In the genomic region with DNA sequence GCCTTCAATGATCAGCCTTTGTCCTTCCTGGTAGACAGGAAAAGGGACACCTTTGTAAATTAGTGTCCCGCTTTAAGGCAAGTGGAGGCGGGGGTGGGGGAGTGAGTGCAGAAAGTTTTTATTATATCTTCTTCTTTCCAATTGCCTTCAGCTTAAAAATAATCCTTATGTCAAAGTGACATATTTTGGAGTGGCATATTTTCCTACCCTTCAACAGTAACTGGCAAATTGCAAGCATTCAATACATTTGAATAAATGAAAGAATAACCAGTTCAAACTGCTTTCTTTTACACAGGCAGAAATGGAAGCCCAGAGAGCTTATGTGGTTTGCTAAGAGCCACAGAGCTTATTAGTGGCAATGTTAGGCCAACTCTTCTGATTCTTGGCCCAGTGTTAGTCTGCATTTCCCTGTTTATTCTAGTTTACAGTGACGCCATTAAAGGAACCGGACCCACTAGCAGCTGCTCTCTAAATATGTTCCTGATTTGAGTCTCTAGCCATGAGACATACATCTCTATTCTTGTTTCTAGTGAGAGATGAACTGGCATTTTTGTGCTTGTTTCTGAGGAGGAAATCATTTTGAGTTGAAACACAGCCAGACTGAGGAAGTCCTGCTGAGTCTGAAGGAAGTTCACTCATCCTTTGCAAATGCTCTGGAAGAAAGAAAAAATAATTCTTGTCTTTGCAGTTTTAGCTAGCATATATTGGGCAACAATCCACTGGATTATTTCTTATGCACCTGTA, we compare ENCODE assay signal across 18 cellular contexts.
DNase-seq lines count a peak whose midpoint lies in the region; ATAC-seq lines count a peak whose summit lies in the region.
"Had no signal": no experiment of that assay in that cellular context is flagged by ENCODE, and none has a peak within 500 bp of the region (broad histone marks: within the 10 kb centered on the region; RNA-seq: fewer than 3 reads in every experiment).

No MANE protein-coding gene starts in this region.

- ATAC-seq in HG03342 (IDR thresholded peaks at IDR 0.05; ENCODE audit: unreplicated experiment), result no peak
- no peak for ATAC-seq in activated T-helper 17 cell treated with anti-CD3 and anti-CD28 coated beads, Interleukin-2, amount 50 U/mL, for 72 hours (replicated peaks)
- ATAC-seq: natural killer cell had no signal

- H3K9me3 ChIP-seq in neuronal stem cell (replicated peaks in 1 of 2; ENCODE audit: control insufficient read depth in 2 of 2, insufficient read depth in 1 of 2, low read depth in 1 of 2, low read length in 2 of 2), result no peaks in the 10 kb centered on the region

- H2BK120ac ChIP-seq in neuronal stem cell (ENCODE audit: low read depth, low read length), result no peak overlapping the region

- H2BK12ac ChIP-seq in neuronal stem cell (ENCODE audit: low read length), result no peak overlapping the region

- H3K18ac ChIP-seq in neuronal stem cell (ENCODE audit: low read length), result no peak overlapping the region

- H3K79me1 ChIP-seq in neuronal stem cell (ENCODE audit: low read depth, low read length), result no peaks in the 10 kb centered on the region

- H2BK15ac ChIP-seq in neuronal stem cell (ENCODE audit: low read length), result no peak overlapping the region

- H3K27ac Mint-ChIP-seq in activated T-helper 17 cell treated with anti-CD3 and anti-CD28 coated beads, Interleukin-2, amount 50 U/mL, for 72 hours, result no peak overlapping the region
- H3K27ac Mint-ChIP-seq: activated CD4-positive, alpha-beta T cell treated with anti-CD3 and anti-CD28 coated beads, Interleukin-2, amount 10 ng/mL, durations not matched to agents 7 days and 5 days; CD4-positive, alpha-beta memory T cell; natural killer cell had no signal

- no peak overlapping the region for H3K9ac ChIP-seq in neuronal stem cell (ENCODE audit: low read depth, low read length, poor library complexity)

- H3K14ac ChIP-seq in neuronal stem cell (ENCODE audit: low read length), result no peak overlapping the region

- peaks cover 16% of the 10 kb centered on the region for H3K9me3 Mint-ChIP-seq in activated T-helper 17 cell treated with anti-CD3 and anti-CD28 coated beads, Interleukin-2, amount 50 U/mL, for 72 hours

- no peaks in the 10 kb centered on the region for H3K27me3 ChIP-seq in neuronal stem cell (ENCODE audit: control insufficient read depth in 3 of 3, insufficient read depth in 3 of 3, low read depth in 1 of 3, low read length in 3 of 3)
- no peaks in the 10 kb centered on the region for H3K27me3 ChIP-seq in H7 (ENCODE audit: control insufficient read depth, insufficient read depth, low read length)

- no peaks in the 10 kb centered on the region for H3K4me1 Mint-ChIP-seq in activated T-helper 17 cell treated with anti-CD3 and anti-CD28 coated beads, Interleukin-2, amount 50 U/mL, for 72 hours
- H3K4me1 Mint-ChIP-seq: activated CD4-positive, alpha-beta T cell treated with anti-CD3 and anti-CD28 coated beads, Interleukin-2, amount 10 ng/mL, durations not matched to agents 7 days and 5 days; CD4-positive, alpha-beta memory T cell; central memory CD8-positive, alpha-beta T cell; natural killer cell had no signal

- no peaks in the 10 kb centered on the region for H3K36me3 Mint-ChIP-seq in activated T-helper 17 cell treated with anti-CD3 and anti-CD28 coated beads, Interleukin-2, amount 50 U/mL, for 72 hours (ENCODE audit: low read depth)
- H3K36me3 Mint-ChIP-seq: CD4-positive, alpha-beta memory T cell; natural killer cell had no signal

- peak overlapping the region; percentile 77 for H2AFZ ChIP-seq in neuronal stem cell (ENCODE audit: low read length)

- H4K91ac ChIP-seq in neuronal stem cell (ENCODE audit: low read depth, low read length, poor library complexity), result no peak overlapping the region

- H3K4me2 ChIP-seq in neuronal stem cell (ENCODE audit: insufficient read depth, low read length, poor library complexity, severe bottlenecking), result no peak overlapping the region

- no peak overlapping the region for H3K4ac ChIP-seq in neuronal stem cell (ENCODE audit: low read length)

- WGBS in neuronal stem cell (ENCODE audit: extremely low coverage in 2 of 2, insufficient read length in 2 of 2, insufficient replicate concordance in 1 of 2), 2 donors, result no CpG with 5 or more reads among the region's 4 CpGs

- H3K27ac ChIP-seq in neuronal stem cell (replicated peaks; ENCODE audit: low read length), result no peak overlapping the region
- H3K27ac ChIP-seq: RWPE1 had no signal

- no peak overlapping the region for H3K4me3 Mint-ChIP-seq in activated T-helper 17 cell treated with anti-CD3 and anti-CD28 coated beads, Interleukin-2, amount 50 U/mL, for 72 hours
- H3K4me3 Mint-ChIP-seq: activated CD4-positive, alpha-beta T cell treated with anti-CD3 and anti-CD28 coated beads, Interleukin-2, amount 10 ng/mL, durations not matched to agents 7 days and 5 days; CD4-positive, alpha-beta memory T cell; central memory CD8-positive, alpha-beta T cell; natural killer cell had no signal

- no peak overlapping the region for H3K4me3 ChIP-seq in neuronal stem cell (ENCODE audit: low read length in 2 of 2)
- no peak overlapping the region for H3K4me3 ChIP-seq in H7 (ENCODE audit: insufficient read depth, low read depth, low read length)

- H3K36me3 ChIP-seq in neuronal stem cell (replicated peaks in 1 of 2; ENCODE audit: control insufficient read depth in 2 of 2, insufficient read depth in 2 of 2, low read length in 2 of 2) (no peaks in the 10 kb centered on the region), H7 (replicated peaks; ENCODE audit: control insufficient read depth, insufficient read depth, low read length) (no peaks in the 10 kb centered on the region)

- no peak overlapping the region for H2AK5ac ChIP-seq in neuronal stem cell (ENCODE audit: low read depth, low read length)

- H3K23ac ChIP-seq in neuronal stem cell (ENCODE audit: low read depth, low read length, poor library complexity), result no peak overlapping the region

- H3K27me3 Mint-ChIP-seq in activated T-helper 17 cell treated with anti-CD3 and anti-CD28 coated beads, Interleukin-2, amount 50 U/mL, for 72 hours, result no peaks in the 10 kb centered on the region
- H3K27me3 Mint-ChIP-seq: activated CD4-positive, alpha-beta T cell treated with anti-CD3 and anti-CD28 coated beads, Interleukin-2, amount 10 ng/mL, durations not matched to agents 7 days and 5 days; CD4-positive, alpha-beta memory T cell; central memory CD8-positive, alpha-beta T cell had no signal

- peaks cover 0 to 18% of the 10 kb centered on the region in 2 donors for H3K4me1 ChIP-seq in neuronal stem cell (ENCODE audit: control insufficient read depth in 2 of 2, insufficient read depth in 1 of 2, low read depth in 1 of 2, low read length in 2 of 2)

- DNase-seq in HT1080 (ENCODE audit: low read depth) (peak; percentile 62), astrocyte of the hippocampus (ENCODE audit: low read depth, low spot score) (peak; percentile 15), glomerular endothelial cell (ENCODE audit: extremely low read depth, low read depth, low spot score) (peak; percentile 57), neuronal stem cell (ENCODE audit: low spot score) (no peak), H7 (no peak), GM19240 (ENCODE audit: insufficient read length, low spot score) (no peak)
- DNase-seq: activated CD4-positive, alpha-beta T cell treated with anti-CD3 and anti-CD28 coated beads, Interleukin-2, amount 10 ng/mL, durations not matched to agents 7 days and 5 days; activated CD8-positive, alpha-beta memory T cell treated with anti-CD3 and anti-CD28 coated beads, Interleukin-2, amount 50 U/mL, for 4 hours; CD4-positive, alpha-beta memory T cell; KBM-7; mammary epithelial cell; natural killer cell; NCI-H187 treated with DMSO at 0.1 percent for 48 hours; NCI-H510A had no signal

- H2BK5ac ChIP-seq in neuronal stem cell (ENCODE audit: low read length), result no peak overlapping the region

- no peak overlapping the region for H4K8ac ChIP-seq in neuronal stem cell (ENCODE audit: low read depth, low read length)

Comparison
In these comparisons a context has a peak if more than half of its experiments do, and no peak if none do; other contexts are left out.
1. DNase-seq: peak in HT1080 (single experiment), astrocyte of the hippocampus (single experiment) and glomerular endothelial cell (single experiment); none in neuronal stem cell (single experiment), H7 (single experiment) and GM19240 (single experiment).